In the genomic region with DNA sequence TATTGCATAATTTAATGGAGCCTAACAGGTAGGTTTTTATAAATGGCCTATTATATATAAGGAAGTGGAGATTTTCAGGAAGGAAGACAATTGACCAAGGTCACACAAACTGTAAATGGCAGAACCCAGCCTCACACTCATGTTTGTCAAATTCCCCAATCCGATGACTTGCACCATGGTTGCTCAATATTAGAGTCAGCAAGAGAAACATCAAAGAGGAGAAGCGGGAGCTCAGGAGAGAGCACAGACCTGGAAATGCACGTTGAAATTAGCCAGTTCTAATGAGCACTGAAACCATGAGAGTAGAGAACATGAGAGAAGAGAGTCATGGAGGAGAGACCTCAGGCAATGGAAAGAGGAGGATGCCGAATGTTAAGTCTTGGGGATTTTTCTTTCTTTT, we compare ENCODE assay signal across 34 cellular contexts. TPM values are rescaled to one million over a fixed set of nuclear protein-coding genes. Genes with fewer than 3 reads are reported as not detected.
"Had no signal": no experiment of that assay in that cellular context is flagged by ENCODE, and none has a peak within 500 bp of the region (broad histone marks: within the 10 kb centered on the region; RNA-seq: fewer than 3 reads in every experiment).

No MANE protein-coding gene starts in this region.

- H3K4me3 ChIP-seq: breast epithelium, ovary, sigmoid colon, upper lobe of left lung, vagina had no signal

- ATAC-seq: activated CD8-positive, alpha-beta T cell treated with anti-CD3 and anti-CD28 coated beads for 36 hours; activated naive CD8-positive, alpha-beta T cell treated with anti-CD3 and anti-CD28 coated beads, Interleukin-2, amount 50 U/mL, for 24 hours; activated T-cell treated with anti-CD3 and anti-CD28 coated beads, Interleukin-2, amount 50 U/mL, for 4 hours; activated T-helper 17 cell treated with anti-CD3 and anti-CD28 coated beads, Interleukin-2, amount 50 U/mL, for 72 hours; esophagus mucosa; left colon; naive thymus-derived CD4-positive, alpha-beta T cell; stimulated activated memory B cell treated with anti-CD40 and anti-IgM and Interleukin-4, amounts not matched to agents 10 μg/mL and 1 μg/mL and 100 μg/mL, for 72 hours; stimulated activated naive CD8-positive, alpha-beta T cell treated with anti-CD3 and anti-CD28 coated beads, Interleukin-15, amount 100 ng/mL, for 72 hours had no signal

- H3K4me1 ChIP-seq: breast epithelium, sigmoid colon, upper lobe of left lung, vagina had no signal

- H3K27ac ChIP-seq: breast epithelium, ovary, sigmoid colon, upper lobe of left lung, vagina had no signal

- H3K36me3 ChIP-seq: breast epithelium, ovary, sigmoid colon, upper lobe of left lung, vagina had no signal

- H3K9me3 ChIP-seq: breast epithelium, ovary, sigmoid colon, upper lobe of left lung, vagina had no signal

- H3K27me3 ChIP-seq: breast epithelium, ovary, sigmoid colon, upper lobe of left lung, vagina had no signal

- DNase-seq: activated CD4-positive, alpha-beta T cell treated with anti-CD3 and anti-CD28 coated beads for 1 hour; activated CD4-positive, alpha-beta T cell treated with anti-CD3 and anti-CD28 coated beads, Interleukin-2, amount 10 ng/mL, durations not matched to agents 7 days and 5 days; activated CD8-positive, alpha-beta T cell treated with anti-CD3 and anti-CD28 coated beads for 36 hours; activated gamma-delta T cell treated with Interleukin-2 at 50 U/mL for 16 hours; activated naive CD4-positive, alpha-beta T cell treated with anti-CD3 and anti-CD28 coated beads, Interleukin-2, amount 50 U/mL, for 16 hours; activated naive CD8-positive, alpha-beta T cell treated with anti-CD3 and anti-CD28 coated beads, Interleukin-2, amount 50 U/mL, for 24 hours; activated T-cell treated with anti-CD3 and anti-CD28 coated beads, Interleukin-2, amount 50 U/mL, for 4 hours; amygdala; central memory CD4-positive, alpha-beta T cell; foreskin fibroblast; head of caudate nucleus; hippocampal formation; kidney; left colon; midbrain; naive thymus-derived CD4-positive, alpha-beta T cell; ovary; retina; sigmoid colon; small intestine; stimulated activated CD4-positive, alpha-beta T cell treated with anti-CD3 and anti-CD28 coated beads, Interleukin-1b, Interleukin-23, amount 100 ng/mL, for 48 hours; stimulated activated CD4-positive, alpha-beta T cell treated with anti-CD3 and anti-CD28 coated beads, Interleukin-4, amount 100 ng/mL, for 4 hours; stimulated activated CD8-positive, alpha-beta memory T cell treated with anti-CD3 and anti-CD28 coated beads, Interleukin-4, amount 100 ng/mL, for 48 hours; stimulated activated naive CD8-positive, alpha-beta T cell treated with anti-CD3 and anti-CD28 coated beads, Interleukin-15, amount 100 ng/mL, for 72 hours; substantia nigra; T-helper 9 cell; upper lobe of left lung had no signal

RNA-seq across cellular contexts. Expression of a gene that starts 13.5 kb away (rescaled TPM):
- total RNA-seq: activated CD4-positive, alpha-beta T cell treated with anti-CD3 and anti-CD28 coated beads, Interleukin-2, amount 10 ng/mL, durations not matched to agents 7 days and 5 days; activated CD8-positive, alpha-beta T cell treated with anti-CD3 and anti-CD28 coated beads for 36 hours; activated T-cell treated with anti-CD3 and anti-CD28 coated beads, Interleukin-2, amount 50 U/mL, for 4 hours; activated T-helper 17 cell treated with anti-CD3 and anti-CD28 coated beads, Interleukin-2, amount 50 U/mL, for 72 hours; naive thymus-derived CD4-positive, alpha-beta T cell; progenitor cell of endocrine pancreas; vagina had no signal
- polyA plus RNA-seq: naive thymus-derived CD4-positive, alpha-beta T cell; neural cell had no signal
